ENCODE assay signal across 29 cellular contexts in genomic region chr6:25316626-25317025, GRCh38.
"Had no signal": no experiment of that assay in that cellular context is flagged by ENCODE, and none has a peak within 500 bp of the region (broad histone marks: within the 10 kb centered on the region; RNA-seq: fewer than 3 reads in every experiment).

No MANE protein-coding gene starts in this region.

- H3K9me3 ChIP-seq: esophagus muscularis mucosa, heart right ventricle, left lung, mucosa of descending colon, prostate gland, right atrium auricular region, sigmoid colon, stomach, transverse colon, upper lobe of right lung, uterus had no signal

- H3K27ac Mint-ChIP-seq: mesothelial cell of epicardium; naive B cell; natural killer cell treated with Interleukin-12 subunit alpha and Interleukin-12 subunit beta and Interleukin-15 and Interleukin-18, amount 100 ng/mL, for 72 hours; stimulated activated effector memory CD8-positive, alpha-beta T cell treated with anti-CD3 and anti-CD28 coated beads, Interleukin-12 subunit alpha, Interleukin-12 subunit beta, amount 100 ng/mL, for 72 hours had no signal

- H3K36me3 ChIP-seq: esophagus muscularis mucosa, heart right ventricle, left lung, prostate gland, right atrium auricular region, sigmoid colon, stomach, transverse colon, upper lobe of right lung, uterus had no signal

- H3K27me3 ChIP-seq: esophagus muscularis mucosa, foreskin keratinocyte, heart right ventricle, left lung, right atrium auricular region, sigmoid colon, stomach, transverse colon, upper lobe of right lung, uterus had no signal

- ATAC-seq: foreskin keratinocyte; left cardiac atrium; left lung; mucosa of descending colon; natural killer cell treated with Interleukin-12 subunit alpha and Interleukin-12 subunit beta and Interleukin-15 and Interleukin-18, amount 100 ng/mL, for 72 hours; stimulated activated effector memory CD8-positive, alpha-beta T cell treated with anti-CD3 and anti-CD28 coated beads, Interleukin-12 subunit alpha, Interleukin-12 subunit beta, amount 100 ng/mL, for 72 hours; upper lobe of right lung had no signal

- DNase-seq: dermis blood vessel endothelial cell; effector memory CD4-positive, alpha-beta T cell; foreskin keratinocyte; glutamatergic neuron; heart right ventricle; hippocampal formation; left cardiac atrium; left lung; mesenchymal stem cell; mucosa of descending colon; naive B cell; sigmoid colon; stimulated activated CD4-positive, alpha-beta T cell treated with anti-CD3 and anti-CD28 coated beads, Interleukin-2, amount 100 ng/mL, for 24 hours; stimulated activated CD4-positive, alpha-beta T cell treated with anti-CD3 and anti-CD28 coated beads, Interleukin-4, amount 100 ng/mL, for 24 hours; stimulated activated naive CD4-positive, alpha-beta T cell treated with Interleukin-2 at 50 U/mL for 16 hours; stomach; transverse colon; upper lobe of right lung; uterus had no signal

- H3K36me3 Mint-ChIP-seq: mesothelial cell of epicardium; naive B cell; natural killer cell treated with Interleukin-12 subunit alpha and Interleukin-12 subunit beta and Interleukin-15 and Interleukin-18, amount 100 ng/mL, for 72 hours; stimulated activated effector memory CD8-positive, alpha-beta T cell treated with anti-CD3 and anti-CD28 coated beads, Interleukin-12 subunit alpha, Interleukin-12 subunit beta, amount 100 ng/mL, for 72 hours had no signal

- H3K4me1 ChIP-seq: prostate gland had no signal

- H3K4me1 Mint-ChIP-seq: stimulated activated effector memory CD8-positive, alpha-beta T cell treated with anti-CD3 and anti-CD28 coated beads, Interleukin-12 subunit alpha, Interleukin-12 subunit beta, amount 100 ng/mL, for 72 hours had no signal

- FAIRE-seq: endothelial cell of umbilical vein, islet of Langerhans had no signal

- H3K9me3 Mint-ChIP-seq: mesothelial cell of epicardium; naive B cell; natural killer cell treated with Interleukin-12 subunit alpha and Interleukin-12 subunit beta and Interleukin-15 and Interleukin-18, amount 100 ng/mL, for 72 hours; neural crest cell; stimulated activated effector memory CD8-positive, alpha-beta T cell treated with anti-CD3 and anti-CD28 coated beads, Interleukin-12 subunit alpha, Interleukin-12 subunit beta, amount 100 ng/mL, for 72 hours had no signal

- H3K27ac ChIP-seq: esophagus muscularis mucosa, foreskin keratinocyte, heart right ventricle, left lung, prostate gland, right atrium auricular region, sigmoid colon, transverse colon, upper lobe of right lung, uterus had no signal

- H3K4me3 ChIP-seq: coronary artery, esophagus muscularis mucosa, heart right ventricle, left lung, mucosa of descending colon, prostate gland, right atrium auricular region, sigmoid colon, stomach, transverse colon, upper lobe of right lung, uterus had no signal

- H3K27me3 Mint-ChIP-seq: naive B cell had no signal

- H3K4me3 Mint-ChIP-seq: mesothelial cell of epicardium; naive B cell; natural killer cell treated with Interleukin-12 subunit alpha and Interleukin-12 subunit beta and Interleukin-15 and Interleukin-18, amount 100 ng/mL, for 72 hours; neural crest cell; stimulated activated effector memory CD8-positive, alpha-beta T cell treated with anti-CD3 and anti-CD28 coated beads, Interleukin-12 subunit alpha, Interleukin-12 subunit beta, amount 100 ng/mL, for 72 hours had no signal
